8 cellular contexts compared by ENCODE assay signal in genomic region chr17:7651097-7651958, GRCh38. TPM values are rescaled to one million over a fixed set of nuclear protein-coding genes. Genes with fewer than 3 reads are reported as not detected.
DNase-seq lines count a peak whose midpoint lies in the region; ATAC-seq and TF ChIP-seq lines count a peak whose summit lies in the region.

No MANE protein-coding gene starts in this region.

- H3K27ac ChIP-seq in cardiac muscle cell (peak overlapping the region; percentile 82), rectal smooth muscle tissue (ENCODE audit: low read depth, low read length) (peak overlapping the region; percentile 24)

- TF ChIP-seq CTCF in WTC11 (IDR thresholded peaks at IDR 0.05) (no peak), cardiac muscle cell (IDR thresholded peaks at IDR 0.05; ENCODE audit: low read depth, low read length) (no peak)

- H3K36me3 ChIP-seq in cardiac muscle cell: peaks cover 2% of the 10 kb centered on the region
- H3K36me3 ChIP-seq in rectal smooth muscle tissue (ENCODE audit: control insufficient read depth, insufficient read depth, low read length): no peaks in the 10 kb centered on the region

- peaks cover 18% of the 10 kb centered on the region for H3K4me1 ChIP-seq in cardiac muscle cell (ENCODE audit: low read depth)
- no peaks in the 10 kb centered on the region for H3K4me1 ChIP-seq in rectal smooth muscle tissue (ENCODE audit: control insufficient read depth, insufficient read depth, low read length)

- H3K27me3 ChIP-seq in cardiac muscle cell: no peaks in the 10 kb centered on the region
- peaks cover 16% of the 10 kb centered on the region for H3K27me3 ChIP-seq in rectal smooth muscle tissue (ENCODE audit: control insufficient read depth, insufficient read depth, low read length)

- H3K27ac Mint-ChIP-seq in WTC11: no peak overlapping the region

- CTCF ChIA-PET in WTC11 (lab: Charles Lee): interaction anchor here (0.5 to 7.5 kb wide), 16 partner anchors 16 to 390 kb away, joined by 3 to 88 read pairs (median 8); partner anchors contain the start of genes FXR2, SAT2, SOX15 and TP53

- peaks cover 20% of the 10 kb centered on the region for H3K36me3 Mint-ChIP-seq in WTC11

- H3K9ac ChIP-seq in rectal smooth muscle tissue (ENCODE audit: low read length): no peak overlapping the region

- H3K4me1 Mint-ChIP-seq in WTC11: peaks cover 40% of the 10 kb centered on the region

- H3K9me3 ChIP-seq in cardiac muscle cell (ENCODE audit: low read depth): no peaks in the 10 kb centered on the region

- POLR2A ChIA-PET in WTC11 (lab: Charles Lee): interaction anchor here (0.5 to 3.8 kb wide), 18 partner anchors 10 to 1243 kb away, joined by 3 to 80 read pairs (median 5); partner anchors contain the start of genes FXR2, MPDU1, SAT2 and SOX15

- H3K4me3 Mint-ChIP-seq in WTC11: peak overlapping the region; percentile 83

- no peak for ATAC-seq in WTC11
- ATAC-seq in GM19328 (IDR thresholded peaks at IDR 0.05; ENCODE audit: unreplicated experiment): no peak

- H3K27me3 Mint-ChIP-seq in WTC11 (ENCODE audit: low read depth): peaks cover 53% of the 10 kb centered on the region

- H3K9me3 Mint-ChIP-seq in WTC11: no peaks in the 10 kb centered on the region

- H3K4me3 ChIP-seq in GM08714 (ENCODE audit: low read length): peak overlapping the region; percentile 43
- H3K4me3 ChIP-seq in cardiac muscle cell: peak overlapping the region; percentile 83
- peak overlapping the region; percentile 74 for H3K4me3 ChIP-seq in rectal smooth muscle tissue (ENCODE audit: low read length)

- peak; percentile 43 for DNase-seq in WTC11 (ENCODE audit: low spot score)
- DNase-seq in cardiac muscle cell (ENCODE audit: low read depth in 1 of 2, low spot score in 1 of 2): peak in 1 of 2 donors; percentile 88
- no peak for DNase-seq in NCI-H345 treated with DMSO at 0.1 percent for 48 hours (lab: John Stamatoyannopoulos, UW; ENCODE audit: unreplicated experiment)
- DNase-seq in LoVo (ENCODE audit: low spot score): no peak
- no peak for DNase-seq in NCI-H2171 (lab: John Stamatoyannopoulos, UW)

TF ChIP-seq in WTC11, 78 proteins besides CTCF, POLR2A, EP300 and RAD21:
- 0 out of 2 replicates have a peak, but pooled peaks have one; percentile 29 for TF ChIP-seq ELF4 (CRISPR knock-in tag; IDR thresholded peaks at IDR 0.05; ENCODE audit: low read depth)
- TF ChIP-seq AR (CRISPR knock-in tag; IDR thresholded peaks at IDR 0.05): no peak
- no peak for TF ChIP-seq MYBL2 (CRISPR knock-in tag; IDR thresholded peaks at IDR 0.05)
- no peak for TF ChIP-seq FOXK1 (CRISPR knock-in tag; IDR thresholded peaks at IDR 0.05)
- TF ChIP-seq KAT7 (CRISPR knock-in tag; IDR thresholded peaks at IDR 0.05; ENCODE audit: borderline replicate concordance): peak; percentile 53; the same call in 1 of the 2 replicates
- TF ChIP-seq TEAD4 (CRISPR knock-in tag; IDR thresholded peaks at IDR 0.05): no peak
- TF ChIP-seq SMAD3 (CRISPR knock-in tag; IDR thresholded peaks at IDR 0.05; ENCODE audit: borderline replicate concordance): no peak
- TF ChIP-seq ZNF219 (CRISPR knock-in tag; IDR thresholded peaks at IDR 0.05; ENCODE audit: borderline replicate concordance): no peak
- TF ChIP-seq ATF2 (CRISPR knock-in tag; IDR thresholded peaks at IDR 0.05; ENCODE audit: borderline replicate concordance, low read depth): no peak
- TF ChIP-seq ZNF425 (CRISPR knock-in tag; conservative IDR thresholded peaks at IDR 0.05): no peak
- no peak for TF ChIP-seq SMAD4 (CRISPR knock-in tag; IDR thresholded peaks at IDR 0.05)

RNA-seq across cellular contexts. Expression of gene ATP1B2, which starts 0.6 kb away (rescaled TPM):
- total RNA-seq in WTC11 (2021) (29.1 to 37.5 TPM (median 35.9 TPM) in 3 replicates), cardiac muscle cell (26.2 and 34.6 TPM in 2 replicates)
- polyA plus RNA-seq in cardiac muscle cell: 157 TPM in 2 replicates

RNA-seq across cellular contexts. Expression of gene SHBG, which starts 21.4 kb away (rescaled TPM):
- 0.83 to 1.2 TPM (median 1.1 TPM) in 3 replicates for total RNA-seq in WTC11 (2021)
- 2.2 and 2.8 TPM in 2 replicates for total RNA-seq in cardiac muscle cell
- 3.9 and 5.6 TPM in 2 replicates for polyA plus RNA-seq in cardiac muscle cell

RNA-seq across cellular contexts. Expression of gene SAT2, which starts 23.7 kb away (rescaled TPM):
- total RNA-seq in WTC11 (2021): 68.3 to 75.8 TPM (median 73.1 TPM) in 3 replicates
- total RNA-seq in cardiac muscle cell: 130 and 143 TPM in 2 replicates
- 142 and 148 TPM in 2 replicates for polyA plus RNA-seq in cardiac muscle cell

RNA-seq across cellular contexts. Expression of gene TP53, which starts 36.0 kb away (rescaled TPM):
- total RNA-seq in WTC11 (2021) (173 to 179 TPM (median 176 TPM) in 3 replicates), cardiac muscle cell (28.9 and 30.9 TPM in 2 replicates)
- 19.4 and 25.4 TPM in 2 replicates for polyA plus RNA-seq in cardiac muscle cell

RNA-seq across cellular contexts. Expression of gene FXR2, which starts 36.6 kb away (rescaled TPM):
- total RNA-seq in WTC11 (2021) (32.5 to 35.1 TPM (median 33.3 TPM) in 3 replicates), cardiac muscle cell (65.0 and 69.2 TPM in 2 replicates)
- polyA plus RNA-seq in cardiac muscle cell: 60.5 and 65.5 TPM in 2 replicates
